ENCODE assay signal across 8 cellular contexts in the genomic region with DNA sequence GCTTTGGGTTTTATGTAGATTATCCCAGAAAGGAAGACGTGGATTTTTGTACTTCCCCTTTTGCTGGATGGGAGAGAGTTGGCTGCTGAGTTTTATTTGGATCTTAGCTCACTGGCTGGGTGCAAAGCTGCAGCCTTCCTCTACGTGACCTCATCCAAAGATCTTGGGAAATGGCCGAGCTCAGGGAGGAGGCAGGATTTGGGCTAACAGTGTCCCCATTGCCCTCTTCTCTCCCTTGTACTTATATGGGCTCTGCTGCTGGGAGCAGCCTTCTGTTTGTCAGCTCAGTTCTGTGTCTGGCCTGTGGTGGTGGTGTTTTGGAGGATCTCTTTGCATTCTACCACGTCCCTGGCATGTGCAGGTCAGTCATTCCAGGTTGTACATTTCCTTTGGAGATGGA. TPM values are rescaled to one million over a fixed set of nuclear protein-coding genes. Genes with fewer than 3 reads are reported as not detected.
DNase-seq lines count a peak whose midpoint lies in the region; ATAC-seq and TF ChIP-seq lines count a peak whose summit lies in the region.
"Had no signal": no experiment of that assay in that cellular context is flagged by ENCODE, and none has a peak within 500 bp of the region (broad histone marks: within the 10 kb centered on the region; RNA-seq: fewer than 3 reads in every experiment).

No MANE protein-coding gene starts in this region.

- H3K36me3 ChIP-seq in KMS-11 (ENCODE audit: insufficient read depth) = no peaks in the 10 kb centered on the region
- no peaks in the 10 kb centered on the region for H3K36me3 ChIP-seq in right lobe of liver

- WGBS in right lobe of liver (ENCODE audit: insufficient coverage, low coverage, low lambda C conversion rate, missing lambda C conversion rate) = 60% methylated on average over 4 of the region's 4 CpGs

- H3K79me2 ChIP-seq in KMS-11 (ENCODE audit: insufficient read depth, low read depth) = no peaks in the 10 kb centered on the region

- no peak for TF ChIP-seq POLR2A in right lobe of liver (IDR thresholded peaks at IDR 0.05)

- no peak overlapping the region for H3K4me3 ChIP-seq in KMS-11 (IDR thresholded peaks at IDR 0.05; ENCODE audit: insufficient read depth, low read depth, low read length)
- H3K4me3 ChIP-seq in right lobe of liver = peak overlapping the region in 2 of 3 donors; percentile 17 to 27

- DNase-seq in right lobe of liver (no peak), glomerular visceral epithelial cell (ENCODE audit: extremely low spot score) (no peak)
- DNase-seq: activated CD4-positive, CD25-positive, alpha-beta regulatory T cell treated with anti-CD3 and anti-CD28 coated beads, Interleukin-2, amount 50 U/mL, for 72 hours; nephron progenitor cell; SHP77 treated with DMSO at 0.1 percent for 48 hours had no signal

- peaks cover 55% of the 10 kb centered on the region for H3K4me1 ChIP-seq in KMS-11 (ENCODE audit: low read depth, poor library complexity, severe bottlenecking)
- peaks cover 0 to 28% (median 9%) of the 10 kb centered on the region in 4 donors for H3K4me1 ChIP-seq in right lobe of liver

- H4K20me1 ChIP-seq in KMS-11 (ENCODE audit: insufficient read depth) = no peaks in the 10 kb centered on the region

- H3K9me3 ChIP-seq in right lobe of liver = no peaks in the 10 kb centered on the region

- no peak for TF ChIP-seq CTCF in KMS-11 (conservative IDR thresholded peaks at IDR 0.05; ENCODE audit: low read depth, low read length)
- no peak for TF ChIP-seq CTCF in right lobe of liver (IDR thresholded peaks at IDR 0.05)

- intact Hi-C loops in right lobe of liver (cut with DNase I) = no loop called here

- H3K27ac ChIP-seq in KMS-11 (peak overlapping the region; percentile 60), right lobe of liver (peak overlapping the region in 2 of 3 donors; percentile 20 to 29)

- ATAC-seq in right lobe of liver = no peak
- ATAC-seq in HG03460 (IDR thresholded peaks at IDR 0.05; ENCODE audit: unreplicated experiment) = no peak

- H3K27me3 ChIP-seq in KMS-11 (ENCODE audit: insufficient read depth, low read depth) = no peaks in the 10 kb centered on the region
- no peaks in the 10 kb centered on the region for H3K27me3 ChIP-seq in right lobe of liver

- peak overlapping the region; percentile 74 for H3K4me2 ChIP-seq in KMS-11

- peak overlapping the region; percentile 41; the same call in 1 of the 2 replicates for H2AFZ ChIP-seq in KMS-11 (ENCODE audit: low read depth)

- peak overlapping the region; percentile 31; the same call in 1 of the 2 replicates for H3K9ac ChIP-seq in KMS-11

RNA-seq across cellular contexts. Expression of gene AOC3, which starts 2.0 kb away (rescaled TPM):
- 10 to 100 TPM in 2 of 6 experiments, 1 to 10 TPM in 4; 3.9 to 14.9 (median 7.1) TPM for total RNA-seq in right lobe of liver

RNA-seq across cellular contexts. Expression of gene AOC2, which starts 8.6 kb away (rescaled TPM):
- total RNA-seq in right lobe of liver = 1 to 10 TPM in 4 of 6 experiments, under 1 TPM in 2; 0.62 to 2.0 (median 1.4) TPM

RNA-seq across cellular contexts. Expression of gene PSME3, which starts 19.8 kb away (rescaled TPM):
- total RNA-seq in right lobe of liver = 10 to 100 TPM; 33.6 to 72.1 (median 42.8) TPM

RNA-seq across cellular contexts. Expression of gene BECN1, which starts 28.9 kb away (rescaled TPM):
- total RNA-seq in right lobe of liver = 10 to 100 TPM; 29.6 to 48.8 (median 37.4) TPM

RNA-seq across cellular contexts. Expression of gene G6PC1, which starts 47.6 kb away (rescaled TPM):
- 100 to 1,000 TPM in 5 of 6 experiments, 10 to 100 TPM in 1; 64.5 to 505 (median 185) TPM for total RNA-seq in right lobe of liver
- total RNA-seq: dermis microvascular lymphatic vessel endothelial cell had no signal
